Comparison of ENCODE assay signal across 22 cellular contexts in the genomic region with DNA sequence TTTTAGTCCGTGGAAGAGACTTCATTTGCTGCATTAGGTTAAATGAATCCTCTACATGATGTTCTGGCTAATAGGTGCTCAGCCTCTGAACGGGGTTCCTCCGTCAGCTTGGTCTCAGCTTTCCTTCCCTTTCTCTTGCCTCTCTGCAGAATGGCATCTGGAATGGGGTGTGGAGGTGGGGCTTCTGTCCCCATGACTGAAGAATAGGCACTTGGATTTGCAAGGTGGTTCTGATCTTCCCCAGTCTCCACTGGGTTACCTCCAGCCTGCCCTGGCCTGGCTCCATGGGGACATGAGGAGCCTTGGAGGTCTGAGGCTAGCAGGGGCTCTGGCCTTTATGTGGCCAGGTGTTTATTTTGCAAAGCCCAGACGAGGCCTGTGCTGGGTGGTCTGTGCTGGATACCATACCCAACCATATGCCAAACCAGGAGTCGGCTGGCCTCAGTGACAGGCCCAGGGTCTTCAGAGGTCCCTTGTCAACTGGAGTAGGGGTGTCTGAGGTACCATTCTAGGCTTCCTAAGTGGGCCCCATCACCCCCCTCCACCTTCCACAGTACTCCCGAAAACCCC. TPM values are rescaled to one million over a fixed set of nuclear protein-coding genes. Genes with fewer than 3 reads are reported as not detected.
A peak's percentile ranks its signal among the peaks of the same experiment; 100 is the strongest.
DNase-seq lines count a peak whose midpoint lies in the region; ATAC-seq lines count a peak whose summit lies in the region.
"Had no signal": no experiment of that assay in that cellular context is flagged by ENCODE, and none has a peak within 500 bp of the region (broad histone marks: within the 10 kb centered on the region; RNA-seq: fewer than 3 reads in every experiment).

No MANE protein-coding gene starts in this region.

- H4K91ac ChIP-seq in neuronal stem cell (ENCODE audit: low read depth, low read length, poor library complexity) = no peak overlapping the region

- H3K27me3 ChIP-seq in neuronal stem cell (ENCODE audit: control insufficient read depth in 3 of 3, insufficient read depth in 3 of 3, low read depth in 1 of 3, low read length in 3 of 3) (peaks cover 0 to 14% (median 0%) of the 10 kb centered on the region in 3 experiments), MG63 (no peaks in the 10 kb centered on the region)
- H3K27me3 ChIP-seq: BE2C; BLaER1 treated with 17β-estradiol and CSF1 and Interleukin-3, amounts not matched to agents 10 nM and 100 nM had no signal

- H3K9me3 ChIP-seq in neuronal stem cell (replicated peaks in 1 of 2; ENCODE audit: control insufficient read depth in 2 of 2, insufficient read depth in 1 of 2, low read depth in 1 of 2, low read length in 2 of 2) (peaks cover 5 to 6% of the 10 kb centered on the region in 2 donors), MG63 (no peaks in the 10 kb centered on the region)
- H3K9me3 ChIP-seq: A549, BE2C had no signal

- H2BK5ac ChIP-seq in neuronal stem cell (ENCODE audit: low read length) = no peak overlapping the region

- intact Hi-C loops in cardiac septum (cut with DNase I) (no loop called here), left cardiac atrium (cut with DNase I) (no loop called here), posterior vena cava (cut with DNase I) (no loop called here)

- H3K4me3 ChIP-seq in neuronal stem cell (ENCODE audit: low read length in 2 of 2) (no peak overlapping the region), MG63 (no peak overlapping the region)
- H3K4me3 ChIP-seq: A549; BLaER1 treated with 17β-estradiol and CSF1 and Interleukin-3, amounts not matched to agents 10 nM and 100 nM had no signal

- peak overlapping the region; percentile 18 for H2AFZ ChIP-seq in neuronal stem cell (ENCODE audit: low read length)

- no peak overlapping the region for H2BK12ac ChIP-seq in neuronal stem cell (ENCODE audit: low read length)

- H4K8ac ChIP-seq in neuronal stem cell (ENCODE audit: low read depth, low read length) = no peak overlapping the region

- H3K36me3 ChIP-seq in neuronal stem cell (replicated peaks in 1 of 2; ENCODE audit: control insufficient read depth in 2 of 2, insufficient read depth in 2 of 2, low read length in 2 of 2) = no peaks in the 10 kb centered on the region
- H3K36me3 ChIP-seq in MG63 = no peaks in the 10 kb centered on the region
- H3K36me3 ChIP-seq: BE2C; BLaER1 treated with 17β-estradiol and CSF1 and Interleukin-3, amounts not matched to agents 10 nM and 100 nM had no signal

- H3K9ac ChIP-seq in neuronal stem cell (ENCODE audit: low read depth, low read length, poor library complexity) = no peak overlapping the region
- H3K9ac ChIP-seq: BLaER1 treated with 17β-estradiol and CSF1 and Interleukin-3, amounts not matched to agents 10 nM and 100 nM had no signal

- no peak overlapping the region for H3K18ac ChIP-seq in neuronal stem cell (ENCODE audit: low read length)

- H3K4me2 ChIP-seq in neuronal stem cell (ENCODE audit: insufficient read depth, low read length, poor library complexity, severe bottlenecking) = no peak overlapping the region
- H3K4me2 ChIP-seq: A549; BLaER1 treated with 17β-estradiol and CSF1 and Interleukin-3, amounts not matched to agents 10 nM and 100 nM had no signal

- DNase-seq in cardiac septum (ENCODE audit: low spot score) = peak; percentile 72
- no peak for DNase-seq in left cardiac atrium
- no peak for DNase-seq in neuronal stem cell (ENCODE audit: low spot score)
- peak; percentile 72 for DNase-seq in posterior vena cava (ENCODE audit: low spot score)
- DNase-seq in MG63 = no peak
- no peak for DNase-seq in activated T-cell treated with anti-CD3 and anti-CD28 coated beads, Interleukin-2, amount 50 U/mL, for 1 hour
- DNase-seq in OCI-M1 (lab: John Stamatoyannopoulos, UW) = no peak
- no peak for DNase-seq in NCI-H510A (lab: John Stamatoyannopoulos, UW)
- DNase-seq: ACHN; AML-193; BE2C; CD4-positive, alpha-beta T cell; CD8-positive, alpha-beta memory T cell; DMS 273 treated with DMSO at 0.1 percent for 48 hours; DMS53; DMS79 treated with DMSO at 0.1 percent for 48 hours; GF-D8; H9 had no signal

- peaks cover 11 to 13% of the 10 kb centered on the region in 2 donors for H3K4me1 ChIP-seq in neuronal stem cell (ENCODE audit: control insufficient read depth in 2 of 2, insufficient read depth in 1 of 2, low read depth in 1 of 2, low read length in 2 of 2)
- H3K4me1 ChIP-seq: A549 had no signal

- H3K27ac ChIP-seq in neuronal stem cell (replicated peaks; ENCODE audit: low read length) = no peak overlapping the region
- H3K27ac ChIP-seq: 22Rv1; BLaER1 treated with 17β-estradiol and CSF1 and Interleukin-3, amounts not matched to agents 10 nM and 100 nM had no signal

- no peak overlapping the region for H2BK120ac ChIP-seq in neuronal stem cell (ENCODE audit: low read depth, low read length)

- no CpG with 5 or more reads among the region's 6 CpGs for WGBS in neuronal stem cell (ENCODE audit: extremely low coverage in 2 of 2, insufficient read length in 2 of 2, insufficient replicate concordance in 1 of 2), 2 donors

- no peak overlapping the region for H3K23ac ChIP-seq in neuronal stem cell (ENCODE audit: low read depth, low read length, poor library complexity)

- H3K14ac ChIP-seq in neuronal stem cell (ENCODE audit: low read length) = no peak overlapping the region

- no peak overlapping the region for H2AK5ac ChIP-seq in neuronal stem cell (ENCODE audit: low read depth, low read length)

- H3K79me1 ChIP-seq in neuronal stem cell (ENCODE audit: low read depth, low read length) = no peaks in the 10 kb centered on the region

- H2BK15ac ChIP-seq in neuronal stem cell (ENCODE audit: low read length) = no peak overlapping the region

- H3K4ac ChIP-seq in neuronal stem cell (ENCODE audit: low read length) = no peak overlapping the region

- no peak for ATAC-seq in left cardiac atrium
- ATAC-seq: HCT116 had no signal

RNA-seq across cellular contexts. Expression of a gene that starts 28.2 kb away (rescaled TPM):
- total RNA-seq in cardiac septum (134 TPM), left cardiac atrium (100 to 1,000 TPM; 185 to 202 TPM), posterior vena cava (100 to 1,000 TPM; 199 to 230 TPM)
- polyA plus RNA-seq in neuronal stem cell (2013, experiment 1 of 2) = 262 TPM
- 267 TPM for polyA plus RNA-seq in neuronal stem cell (2013, experiment 2 of 2)
- total RNA-seq in MG63 (2014; rRNA removed; shearing (Covaris generic); ENCODE audit: low replicate concordance) = 174 and 250 TPM in 2 replicates

Comparison
In these comparisons a context has a peak if more than half of its experiments do, and no peak if none do; other contexts are left out.
1. DNase-seq: peak in cardiac septum (single experiment) and posterior vena cava (single experiment); none in left cardiac atrium (single experiment), neuronal stem cell (single experiment), MG63 (single experiment), activated T-cell treated with anti-CD3 and anti-CD28 coated beads, Interleukin-2, amount 50 U/mL, for 1 hour (single experiment), OCI-M1 (single experiment) and NCI-H510A (single experiment).